14 cellular contexts compared by ENCODE assay signal in the genomic region with DNA sequence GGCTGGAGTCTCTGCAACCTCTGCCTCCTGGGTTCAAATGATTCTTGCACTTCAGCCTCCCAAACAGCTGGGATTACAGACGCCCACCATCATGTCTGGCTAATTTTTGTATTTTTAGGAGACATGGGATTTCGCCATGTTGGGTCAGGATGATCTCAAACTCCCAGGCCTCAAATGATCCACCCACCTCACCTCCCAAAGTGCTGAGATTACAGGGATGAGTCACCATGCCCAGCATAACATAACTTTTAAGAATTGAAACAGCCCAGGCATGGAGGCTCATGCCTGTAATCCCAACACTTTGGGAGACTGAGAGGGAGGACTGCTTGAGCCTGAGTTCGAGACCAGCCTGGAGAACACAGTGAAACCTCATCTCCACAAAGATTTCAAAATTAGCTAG. TPM values are rescaled to one million over a fixed set of nuclear protein-coding genes. Genes with fewer than 3 reads are reported as not detected.
A peak's percentile ranks its signal among the peaks of the same experiment; 100 is the strongest.
DNase-seq lines count a peak whose midpoint lies in the region; ATAC-seq and TF ChIP-seq lines count a peak whose summit lies in the region.
"Had no signal": no experiment of that assay in that cellular context is flagged by ENCODE, and none has a peak within 500 bp of the region (broad histone marks: within the 10 kb centered on the region; RNA-seq: fewer than 3 reads in every experiment).

No MANE protein-coding gene starts in this region.

- peaks cover 3% of the 10 kb centered on the region; the same call in 1 of the 2 replicates for H3K9me3 ChIP-seq in AG04450 (ENCODE audit: control insufficient read depth, insufficient read depth, low read length)
- H3K9me3 ChIP-seq in GM23248 (ENCODE audit: low read depth) = no peaks in the 10 kb centered on the region
- H3K9me3 ChIP-seq: tibial artery had no signal

- peak overlapping the region; percentile 61 for H3K27ac Mint-ChIP-seq in activated B cell treated with CpG ODN at 0.5 μM for 24 hours
- H3K27ac Mint-ChIP-seq in stimulated activated memory B cell treated with anti-CD40 and anti-IgM and Interleukin-4, amounts not matched to agents 10 μg/mL and 1 μg/mL and 100 μg/mL, for 72 hours = no peak overlapping the region

- H3K4me1 ChIP-seq in GM23248 (ENCODE audit: insufficient read depth) = peaks cover 22% of the 10 kb centered on the region

- peaks cover 12% of the 10 kb centered on the region for H3F3A ChIP-seq in GM23248 (ENCODE audit: insufficient read depth)

- POLR2A ChIA-PET in AG04450 (lab: Yijun Ruan, JAX) = interaction anchor here (0.9 kb wide), 1 partner anchor 106 kb away, joined by 3 read pairs; a partner anchor contains a TSS
- POLR2A ChIA-PET in activated B cell treated with CpG ODN at 0.5 μM for 24 hours (lab: Charles Lee) = interaction anchor here (0.6 kb wide), 1 partner anchor 484 kb away, joined by 6 read pairs; no protein-coding TSS in a partner anchor

- TF ChIP-seq CTCF in AG04450 (IDR thresholded peaks at IDR 0.05; ENCODE audit: low read depth, low read length) = no peak
- TF ChIP-seq CTCF in activated B cell treated with CpG ODN at 0.5 μM for 24 hours (IDR thresholded peaks at IDR 0.05) = no peak
- no peak for TF ChIP-seq CTCF in fibroblast of mammary gland (conservative IDR thresholded peaks at IDR 0.05; ENCODE audit: control insufficient read depth, insufficient read depth, low read depth, low read length)

- in situ Hi-C loops in GM23248 (cut with MboI) = no loop called here

- 0 out of 2 replicates have a peak overlapping the region, but pooled peaks have one; percentile 15 for H3K9ac ChIP-seq in GM23248

- H3K4me3 ChIP-seq in AG04450 (ENCODE audit: low read depth, low read length) (no peak overlapping the region), GM23248 (no peak overlapping the region), fibroblast of mammary gland (ENCODE audit: control insufficient read depth, low read depth, low read length) (no peak overlapping the region)
- H3K4me3 ChIP-seq: tibial artery had no signal

- H3K27me3 ChIP-seq in AG04450 (ENCODE audit: control insufficient read depth, insufficient read depth, low read length) (no peaks in the 10 kb centered on the region), GM23248 (replicated peaks; ENCODE audit: insufficient read depth) (no peaks in the 10 kb centered on the region)
- H3K27me3 ChIP-seq: tibial artery had no signal

- peak overlapping the region; percentile 78 for H3K4me2 ChIP-seq in GM23248 (ENCODE audit: unreplicated experiment)

- no peak overlapping the region for H2AFZ ChIP-seq in GM23248

- DNase-seq in AG04450 (ENCODE audit: low read depth, low spot score) (no peak), GM23248 (peak; percentile 70), activated B cell treated with CpG ODN at 0.5 μM for 24 hours (no peak), fibroblast of mammary gland (ENCODE audit: low read depth) (peak; percentile 79), T1000 (lab: John Stamatoyannopoulos, UW) (no peak), NCI-H146 (lab: John Stamatoyannopoulos, UW) (no peak), HuH-7 (ENCODE audit: low spot score) (no peak)
- DNase-seq: head of caudate nucleus, NCI-H1092 treated with DMSO at 0.1 percent for 48 hours, NCI-H526 treated with DMSO at 0.1 percent for 48 hours, tibial artery had no signal

- ATAC-seq in activated B cell treated with CpG ODN at 0.5 μM for 24 hours (ENCODE audit: low read depth) = no peak
- ATAC-seq in stimulated activated memory B cell treated with anti-CD40 and anti-IgM and Interleukin-4, amounts not matched to agents 10 μg/mL and 1 μg/mL and 100 μg/mL, for 72 hours = no peak
- ATAC-seq: SK-N-SH treated with all-trans-retinoic acid at 6 μM for 48 hours had no signal

- peaks cover 64% of the 10 kb centered on the region for H3K36me3 Mint-ChIP-seq in activated B cell treated with CpG ODN at 0.5 μM for 24 hours (ENCODE audit: low read depth)
- H3K36me3 Mint-ChIP-seq in stimulated activated memory B cell treated with anti-CD40 and anti-IgM and Interleukin-4, amounts not matched to agents 10 μg/mL and 1 μg/mL and 100 μg/mL, for 72 hours = peaks cover 27% of the 10 kb centered on the region

- H3K9me2 ChIP-seq in GM23248 (ENCODE audit: insufficient read depth) = no peaks in the 10 kb centered on the region

- CTCF ChIA-PET in AG04450 (lab: Charles Lee) (interaction anchor here (1.6 to 2.8 kb wide), 2 partner anchors 51 to 219 kb away, joined by 3 to 11 read pairs; no protein-coding TSS in a partner anchor), activated B cell treated with CpG ODN at 0.5 μM for 24 hours (lab: Charles Lee) (no interaction called here)

- no peaks in the 10 kb centered on the region for H3K9me3 Mint-ChIP-seq in activated B cell treated with CpG ODN at 0.5 μM for 24 hours
- H3K9me3 Mint-ChIP-seq in stimulated activated memory B cell treated with anti-CD40 and anti-IgM and Interleukin-4, amounts not matched to agents 10 μg/mL and 1 μg/mL and 100 μg/mL, for 72 hours = no peaks in the 10 kb centered on the region
- H3K9me3 Mint-ChIP-seq: CD14-positive monocyte had no signal

- H3K36me3 ChIP-seq in GM23248 (ENCODE audit: low read depth) = peaks cover 55% of the 10 kb centered on the region

- H4K20me1 ChIP-seq in GM23248 (ENCODE audit: insufficient read depth) = no peaks in the 10 kb centered on the region

- intact Hi-C loops in activated B cell treated with CpG ODN at 0.5 μM for 24 hours (cut with micrococcal nuclease) = no loop called here

- H3K79me2 ChIP-seq in GM23248 (ENCODE audit: insufficient read depth) = peaks cover 97% of the 10 kb centered on the region

- H3K27ac ChIP-seq in AG04450 (ENCODE audit: low read depth, low read length) (peak overlapping the region; percentile 21), GM23248 (peak overlapping the region; percentile 77)
- H3K27ac ChIP-seq: tibial artery had no signal

- H3K4me1 Mint-ChIP-seq in activated B cell treated with CpG ODN at 0.5 μM for 24 hours = peaks cover 39% of the 10 kb centered on the region
- peaks cover 31% of the 10 kb centered on the region for H3K4me1 Mint-ChIP-seq in stimulated activated memory B cell treated with anti-CD40 and anti-IgM and Interleukin-4, amounts not matched to agents 10 μg/mL and 1 μg/mL and 100 μg/mL, for 72 hours

- no peak overlapping the region for H3K4me3 Mint-ChIP-seq in activated B cell treated with CpG ODN at 0.5 μM for 24 hours
- no peak overlapping the region for H3K4me3 Mint-ChIP-seq in stimulated activated memory B cell treated with anti-CD40 and anti-IgM and Interleukin-4, amounts not matched to agents 10 μg/mL and 1 μg/mL and 100 μg/mL, for 72 hours
- H3K4me3 Mint-ChIP-seq: CD14-positive monocyte had no signal

- 74 to 80% methylated on average over 3 of the region's 3 CpGs for WGBS in GM23248 (ENCODE audit: low coverage in 1 of 2, low lambda C conversion rate in 2 of 2, missing lambda C conversion rate in 2 of 2), 2 experiments

- no peaks in the 10 kb centered on the region for H3K27me3 Mint-ChIP-seq in activated B cell treated with CpG ODN at 0.5 μM for 24 hours
- no peaks in the 10 kb centered on the region for H3K27me3 Mint-ChIP-seq in stimulated activated memory B cell treated with anti-CD40 and anti-IgM and Interleukin-4, amounts not matched to agents 10 μg/mL and 1 μg/mL and 100 μg/mL, for 72 hours

RNA-seq across cellular contexts. Expression of a gene that starts 2.5 kb away (rescaled TPM):
- 106 and 169 TPM in 2 replicates for polyA plus RNA-seq in AG04450 (2011; rRNA removed)
- polyA minus RNA-seq in AG04450 (2011; rRNA and poly(A)+ RNA removed) = 30.5 and 51.3 TPM in 2 replicates
- 150 and 213 TPM in 2 replicates for total RNA-seq in GM23248 (2014; rRNA removed; shearing (Covaris generic))
- polyA plus RNA-seq in GM23248 (2016; fragmentation: Nextera tagmentation; extraction: Ambion mirVana) = 240 and 274 TPM in 2 replicates
- 224 and 265 TPM in 2 replicates for total RNA-seq in activated B cell treated with CpG ODN at 0.5 μM for 24 hours

RNA-seq across cellular contexts. Expression of a gene that starts 51.8 kb away (rescaled TPM):
- polyA plus RNA-seq in AG04450 (2011; rRNA removed) (66.9 and 72.6 TPM in 2 replicates), GM23248 (2016; fragmentation: Nextera tagmentation; extraction: Ambion mirVana) (48.0 and 49.7 TPM in 2 replicates)
- polyA minus RNA-seq in AG04450 (2011; rRNA and poly(A)+ RNA removed) = 32.0 and 40.6 TPM in 2 replicates
- total RNA-seq in GM23248 (2014; rRNA removed; shearing (Covaris generic)) = 30.7 and 33.6 TPM in 2 replicates
- 143 and 163 TPM in 2 replicates for total RNA-seq in activated B cell treated with CpG ODN at 0.5 μM for 24 hours

Comparison
In these comparisons a context has a peak if more than half of its experiments do, and no peak if none do; other contexts are left out.
1. DNase-seq: peak in GM23248 (single experiment) and fibroblast of mammary gland (single experiment); none in AG04450 (single experiment), activated B cell treated with CpG ODN at 0.5 μM for 24 hours (single experiment), T1000 (single experiment), NCI-H146 (single experiment) and HuH-7 (single experiment).